ENCODE assay signal across 13 cellular contexts in genomic region chr10:17504547-17505245, GRCh38.
DNase-seq lines count a peak whose midpoint lies in the region; ATAC-seq lines count a peak whose summit lies in the region.
"Had no signal": no experiment of that assay in that cellular context is flagged by ENCODE, and none has a peak within 500 bp of the region (broad histone marks: within the 10 kb centered on the region; RNA-seq: fewer than 3 reads in every experiment).

No MANE protein-coding gene starts in this region.

- DNase-seq in AG08396 (ENCODE audit: low spot score) (peak; percentile 57), HCEC 1CT (peak; percentile 77), adipocyte (ENCODE audit: low read depth) (peak; percentile 63), iris pigment epithelial cell (ENCODE audit: low read depth) (peak; percentile 80), KG1 (lab: John Stamatoyannopoulos, UW) (no peak)
- DNase-seq in stimulated activated CD4-positive, alpha-beta T cell treated with anti-CD3 and anti-CD28 coated beads, Interleukin-4, amount 100 ng/mL, for 24 hours, result no peak
- DNase-seq: left ventricle myocardium inferior, NCI-H2227 treated with DMSO at 0.1 percent for 48 hours, occipital lobe had no signal

- H3K9ac ChIP-seq in adipocyte (ENCODE audit: low read length), result no peak overlapping the region

- H3K36me3 ChIP-seq in adipocyte (ENCODE audit: control insufficient read depth, insufficient read depth, low read length, severe bottlenecking), result no peaks in the 10 kb centered on the region
- H3K36me3 ChIP-seq: gastroesophageal sphincter, left ventricle myocardium inferior had no signal

- H3K9me3 ChIP-seq in adipocyte (ENCODE audit: control insufficient read depth, low read length), result no peaks in the 10 kb centered on the region
- H3K9me3 ChIP-seq: gastroesophageal sphincter, left ventricle myocardium inferior had no signal

- ATAC-seq in HG03135 (IDR thresholded peaks at IDR 0.05; ENCODE audit: unreplicated experiment), result no peak
- ATAC-seq in GM21619 (IDR thresholded peaks at IDR 0.05; ENCODE audit: unreplicated experiment), result no peak
- ATAC-seq: gastroesophageal sphincter; stimulated activated memory B cell treated with anti-CD40 and anti-IgM and Interleukin-4, amounts not matched to agents 10 μg/mL and 1 μg/mL and 100 μg/mL, for 72 hours had no signal

- H3K4me3 ChIP-seq in adipocyte (ENCODE audit: low read length), result no peak overlapping the region
- H3K4me3 ChIP-seq: gastroesophageal sphincter, left ventricle myocardium inferior had no signal

- H3K4me1 ChIP-seq in adipocyte (ENCODE audit: control insufficient read depth, insufficient read depth, low read length), result peaks cover 17% of the 10 kb centered on the region
- H3K4me1 ChIP-seq: gastroesophageal sphincter, left ventricle myocardium inferior had no signal

- H3K27me3 ChIP-seq in adipocyte (replicated peaks; ENCODE audit: control insufficient read depth, insufficient read depth, low read length), result no peaks in the 10 kb centered on the region
- H3K27me3 ChIP-seq: gastroesophageal sphincter had no signal

Comparison
In these comparisons a context has a peak if more than half of its experiments do, and no peak if none do; other contexts are left out.
1. DNase-seq: peak in AG08396 (single experiment), HCEC 1CT (single experiment), adipocyte (single experiment) and iris pigment epithelial cell (single experiment); none in stimulated activated CD4-positive, alpha-beta T cell treated with anti-CD3 and anti-CD28 coated beads, Interleukin-4, amount 100 ng/mL, for 24 hours (single experiment) and KG1 (single experiment).